In the genomic region with DNA sequence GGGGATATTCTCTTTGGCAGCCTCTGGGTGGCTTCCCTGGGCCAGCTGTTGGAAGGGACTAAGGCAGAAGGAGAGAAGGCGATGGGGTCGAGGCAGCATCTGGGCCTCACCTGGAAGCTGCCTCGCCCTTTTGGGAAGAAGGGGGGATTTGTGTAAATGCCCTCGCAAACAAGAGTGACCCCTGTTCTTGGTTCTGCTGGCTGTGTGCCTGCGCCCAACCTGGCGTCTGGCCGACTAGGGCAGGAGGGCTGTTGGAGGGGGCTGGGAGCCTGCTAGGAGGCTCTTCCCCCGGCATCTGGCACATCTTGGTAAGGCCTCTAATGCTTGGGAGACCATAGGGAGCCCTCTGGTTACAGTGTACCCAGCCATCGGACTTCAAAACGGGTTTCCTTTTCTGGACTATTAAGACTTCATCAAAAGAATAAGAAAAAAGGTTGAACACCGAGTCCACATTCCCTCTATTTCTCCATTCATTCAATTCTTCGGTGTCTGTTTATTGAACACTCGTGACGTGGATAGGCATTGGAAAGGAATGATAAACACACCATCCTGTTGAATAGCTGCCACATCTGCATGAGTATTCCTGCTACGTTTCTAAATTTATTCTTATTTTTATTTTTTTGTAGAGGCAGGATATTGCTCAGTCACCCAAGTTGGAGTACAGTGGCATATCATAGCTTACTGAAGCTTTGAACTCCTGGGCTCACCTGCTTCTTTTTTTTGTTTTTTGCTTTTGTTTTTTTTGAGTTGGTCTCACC, we compare ENCODE assay signal across 24 cellular contexts.
A peak's percentile ranks its signal among the peaks of the same experiment; 100 is the strongest.
DNase-seq lines count a peak whose midpoint lies in the region; ATAC-seq and TF ChIP-seq lines count a peak whose summit lies in the region.
"Had no signal": no experiment of that assay in that cellular context is flagged by ENCODE, and none has a peak within 500 bp of the region (broad histone marks: within the 10 kb centered on the region; RNA-seq: fewer than 3 reads in every experiment).

No MANE protein-coding gene starts in this region.

- no peak for TF ChIP-seq CTCF in GM23338 (conservative IDR thresholded peaks at IDR 0.05; ENCODE audit: low read depth in 2 of 2)

- DNase-seq in NCI-H524 (lab: John Stamatoyannopoulos, UW) = peak; percentile 78 to 89
- no peak for DNase-seq in NCI-H524 treated with DMSO at 0.1 percent for 48 hours (lab: John Stamatoyannopoulos, UW)
- no peak for DNase-seq in GM23338 (ENCODE audit: low spot score)
- peak; percentile 76 for DNase-seq in fibroblast of gingiva (ENCODE audit: low read depth)
- DNase-seq in trophoblast cell = no peak
- DNase-seq in stimulated activated CD4-positive, alpha-beta T cell treated with anti-CD3 and anti-CD28 coated beads, Interleukin-1b, Interleukin-23, amount 100 ng/mL, for 48 hours = no peak
- DNase-seq in HEK293T (ENCODE audit: extremely low spot score) = no peak
- no peak for DNase-seq in GM19238 (ENCODE audit: insufficient read length, low spot score)
- DNase-seq: activated CD4-positive, alpha-beta T cell treated with anti-CD3 and anti-CD28 coated beads for 48 hours; activated CD8-positive, alpha-beta memory T cell treated with anti-CD3 and anti-CD28 coated beads, Interleukin-2, amount 10 ng/mL, durations not matched to agents 7 days and 5 days; C1 segment of cervical spinal cord; cerebellar nuclear complex; EL; kidney glomerular epithelial cell; MM.1S; NCI-H1436 treated with DMSO at 0.1 percent for 48 hours; nucleus accumbens; SIG-M5; stimulated activated CD4-positive, alpha-beta T cell treated with anti-CD3 and anti-CD28 coated beads, Interleukin-12 subunit alpha, Interleukin-12 subunit beta, amount 100 ng/mL, for 4 hours; T-helper 1 cell had no signal

- H3K18ac ChIP-seq in trophoblast cell (ENCODE audit: low read length) = no peak overlapping the region

- no peak overlapping the region for H3K27ac ChIP-seq in GM23338 (ENCODE audit: low read depth)
- H3K27ac ChIP-seq in trophoblast cell (ENCODE audit: low read depth, low read length) = no peak overlapping the region
- H3K27ac ChIP-seq: epithelial cell of prostate had no signal

- H2AK5ac ChIP-seq in trophoblast cell (ENCODE audit: low read length) = no peak overlapping the region

- H3F3A ChIP-seq in GM23338 (replicated peaks; ENCODE audit: low read depth) = no peaks in the 10 kb centered on the region; the same call in 1 of the 2 replicates

- no peaks in the 10 kb centered on the region for H3K27me3 ChIP-seq in GM23338 (ENCODE audit: insufficient read depth)
- H3K27me3 ChIP-seq in trophoblast cell (ENCODE audit: insufficient read depth, low read length) = no peaks in the 10 kb centered on the region

- H4K91ac ChIP-seq in trophoblast cell (ENCODE audit: low read depth, low read length) = no peak overlapping the region

- H3K4me3 ChIP-seq in GM23338 (no peak overlapping the region), trophoblast cell (ENCODE audit: low read depth, low read length) (no peak overlapping the region)
- H3K4me3 ChIP-seq: K562 had no signal

- H3K14ac ChIP-seq in trophoblast cell (ENCODE audit: low read length) = no peak overlapping the region

- no peak overlapping the region for H2BK12ac ChIP-seq in trophoblast cell (ENCODE audit: low read length)

- H4K20me1 ChIP-seq in GM23338 (replicated peaks; ENCODE audit: insufficient read depth) = peaks cover 6% of the 10 kb centered on the region

- H3K79me1 ChIP-seq in trophoblast cell (ENCODE audit: low read length) = peaks cover 2% of the 10 kb centered on the region

- H3K36me3 ChIP-seq in GM23338 (ENCODE audit: insufficient read depth) = no peaks in the 10 kb centered on the region
- H3K36me3 ChIP-seq in trophoblast cell (ENCODE audit: control insufficient read depth in 1 of 2, insufficient read depth in 2 of 2, low read length in 2 of 2) = no peaks in the 10 kb centered on the region

- POLR2A ChIA-PET in HEK293T (lab: Yijun Ruan, JAX) = no interaction called here

- no peak overlapping the region for H2BK120ac ChIP-seq in trophoblast cell (ENCODE audit: insufficient read depth, low read length, poor library complexity)

- H2BK5ac ChIP-seq in trophoblast cell (ENCODE audit: low read depth, low read length, poor library complexity) = no peak overlapping the region

- no peak overlapping the region for H3K4ac ChIP-seq in trophoblast cell (ENCODE audit: low read depth, low read length)

- H4K12ac ChIP-seq in trophoblast cell (ENCODE audit: low read depth, low read length) = peak overlapping the region; percentile 47

- H2AFZ ChIP-seq in GM23338 = no peak overlapping the region
- H2AFZ ChIP-seq in trophoblast cell (ENCODE audit: insufficient read depth, low read length, poor library complexity) = no peak overlapping the region

- H3K4me1 ChIP-seq in GM23338 (ENCODE audit: insufficient read depth) (peaks cover 6% of the 10 kb centered on the region; the same call in 1 of the 2 replicates), trophoblast cell (ENCODE audit: control insufficient read depth in 1 of 2, insufficient read depth in 2 of 2, low read length in 2 of 2) (peaks cover under 1 to 7% of the 10 kb centered on the region in 2 experiments)

- H3K9me3 Mint-ChIP-seq in GM23338 = peaks cover 4% of the 10 kb centered on the region; the same call in 2 of the 3 replicates

- H3K4me2 ChIP-seq in GM23338 (no peak overlapping the region), trophoblast cell (ENCODE audit: low read length) (no peak overlapping the region)

- H3K9me3 ChIP-seq in trophoblast cell (ENCODE audit: insufficient read depth, low read depth, low read length) = peaks cover 4% of the 10 kb centered on the region

- peaks cover 32% of the 10 kb centered on the region for H3K4me1 Mint-ChIP-seq in GM23338
- H3K4me1 Mint-ChIP-seq: activated CD8-positive, alpha-beta memory T cell treated with anti-CD3 and anti-CD28 coated beads, Interleukin-2, amount 10 ng/mL, durations not matched to agents 7 days and 5 days; activated T-helper 17 cell treated with anti-CD3 and anti-CD28 coated beads, Interleukin-2, amount 50 U/mL, for 72 hours had no signal

- ATAC-seq in GM23338 = peak; percentile 21; the same call in 1 of the 3 replicates
- ATAC-seq: activated CD8-positive, alpha-beta memory T cell treated with anti-CD3 and anti-CD28 coated beads, Interleukin-2, amount 10 ng/mL, durations not matched to agents 7 days and 5 days; activated naive CD4-positive, alpha-beta T cell treated with anti-CD3 and anti-CD28 coated beads, Interleukin-2, amount 50 U/mL, for 72 hours; activated T-helper 17 cell treated with anti-CD3 and anti-CD28 coated beads, Interleukin-2, amount 50 U/mL, for 72 hours had no signal

- CTCF ChIA-PET in HEK293T (lab: Yijun Ruan, JAX) = no interaction called here

- peaks cover 12% of the 10 kb centered on the region for H3K27me3 Mint-ChIP-seq in GM23338 (ENCODE audit: insufficient read depth, low read depth, poor library complexity)

- H3K9ac ChIP-seq in trophoblast cell (ENCODE audit: low read length) = no peak overlapping the region

- H3K4me3 Mint-ChIP-seq in GM23338 = no peak overlapping the region
- H3K4me3 Mint-ChIP-seq: activated CD8-positive, alpha-beta memory T cell treated with anti-CD3 and anti-CD28 coated beads, Interleukin-2, amount 10 ng/mL, durations not matched to agents 7 days and 5 days; activated T-helper 17 cell treated with anti-CD3 and anti-CD28 coated beads, Interleukin-2, amount 50 U/mL, for 72 hours had no signal

- no peak overlapping the region for H3K27ac Mint-ChIP-seq in GM23338
- H3K27ac Mint-ChIP-seq: activated CD8-positive, alpha-beta memory T cell treated with anti-CD3 and anti-CD28 coated beads, Interleukin-2, amount 10 ng/mL, durations not matched to agents 7 days and 5 days; activated naive CD4-positive, alpha-beta T cell treated with anti-CD3 and anti-CD28 coated beads, Interleukin-2, amount 50 U/mL, for 72 hours; activated T-helper 17 cell treated with anti-CD3 and anti-CD28 coated beads, Interleukin-2, amount 50 U/mL, for 72 hours had no signal

- H4K8ac ChIP-seq in trophoblast cell (ENCODE audit: low read depth, low read length) = no peak overlapping the region

- no peak overlapping the region for H3K23ac ChIP-seq in trophoblast cell (ENCODE audit: low read length)

- H3K9me2 ChIP-seq in GM23338 (ENCODE audit: insufficient read depth) = no peaks in the 10 kb centered on the region

- H3K36me3 Mint-ChIP-seq in GM23338 (ENCODE audit: low read depth) = peaks cover 5% of the 10 kb centered on the region
- H3K36me3 Mint-ChIP-seq: activated CD8-positive, alpha-beta memory T cell treated with anti-CD3 and anti-CD28 coated beads, Interleukin-2, amount 10 ng/mL, durations not matched to agents 7 days and 5 days; activated naive CD4-positive, alpha-beta T cell treated with anti-CD3 and anti-CD28 coated beads, Interleukin-2, amount 50 U/mL, for 72 hours had no signal

- no CpG with 5 or more reads among the region's 15 CpGs for WGBS in trophoblast cell (ENCODE audit: extremely low coverage, insufficient coverage, insufficient read length)

- H3K79me2 ChIP-seq in GM23338 (replicated peaks; ENCODE audit: insufficient read depth) (peaks cover 80% of the 10 kb centered on the region), trophoblast cell (ENCODE audit: control insufficient read depth, insufficient read depth, low read length, poor library complexity) (no peaks in the 10 kb centered on the region)

TF ChIP-seq in GM23338, 12 proteins besides CTCF, POLR2A, EP300 and RAD21 (continues in another document):
- no peak for TF ChIP-seq STAT1 (IDR thresholded peaks at IDR 0.05; ENCODE audit: unreplicated experiment)

TF ChIP-seq in HEK293T, 16 proteins besides CTCF, POLR2A, EP300 and RAD21:
- TF ChIP-seq FOXA1 (IDR thresholded peaks at IDR 0.05) = no peak
- no peak for TF ChIP-seq ZNF384 (IDR thresholded peaks at IDR 0.05)
- TF ChIP-seq HDGF (IDR thresholded peaks at IDR 0.05; ENCODE audit: borderline replicate concordance) = no peak
- no peak for TF ChIP-seq SP1 (IDR thresholded peaks at IDR 0.05)
- TF ChIP-seq L3MBTL2 (conservative IDR thresholded peaks at IDR 0.05) = no peak
- TF ChIP-seq NFRKB (IDR thresholded peaks at IDR 0.05) = no peak
- no peak for TF ChIP-seq FOXK2 (IDR thresholded peaks at IDR 0.05)
- no peak for TF ChIP-seq TARDBP (IDR thresholded peaks at IDR 0.05)
- TF ChIP-seq SUZ12 (IDR thresholded peaks at IDR 0.05) = no peak

Comparison
In these comparisons a context has a peak if more than half of its experiments do, and no peak if none do; other contexts are left out.
1. DNase-seq: peak in NCI-H524 (2 of 2) and fibroblast of gingiva (single experiment); none in NCI-H524 treated with DMSO at 0.1 percent for 48 hours (single experiment), GM23338 (single experiment), trophoblast cell (0 of 2), stimulated activated CD4-positive, alpha-beta T cell treated with anti-CD3 and anti-CD28 coated beads, Interleukin-1b, Interleukin-23, amount 100 ng/mL, for 48 hours (single experiment), HEK293T (single experiment) and GM19238 (single experiment).